Comparison of ENCODE assay signal across 13 cellular contexts in genomic region chr1:76577818-76578185, GRCh38.
"Had no signal": no experiment of that assay in that cellular context is flagged by ENCODE, and none has a peak within 500 bp of the region (broad histone marks: within the 10 kb centered on the region; RNA-seq: fewer than 3 reads in every experiment).

No MANE protein-coding gene starts in this region.

- DNase-seq: activated CD4-positive, alpha-beta T cell treated with anti-CD3 and anti-CD28 coated beads, Interleukin-2, amount 50 U/mL, for 4 hours; activated gamma-delta T cell treated with Interleukin-2 at 50 U/mL for 16 hours; adrenal gland; effector CD4-positive, alpha-beta T cell; gastrocnemius medialis; heart right ventricle; left cardiac atrium; mesenchymal stem cell; mucosa of descending colon; naive B cell; stimulated activated CD8-positive, alpha-beta memory T cell treated with anti-CD3 and anti-CD28 coated beads, Interleukin-4, amount 100 ng/mL, for 48 hours; stimulated activated naive CD4-positive, alpha-beta T cell; upper lobe of right lung had no signal

- H3K4me1 ChIP-seq: adrenal gland, gastrocnemius medialis, heart right ventricle, upper lobe of right lung had no signal

- H3K27ac ChIP-seq: adrenal gland, gastrocnemius medialis, heart right ventricle, upper lobe of right lung had no signal

- H3K36me3 ChIP-seq: adrenal gland, gastrocnemius medialis, heart right ventricle, upper lobe of right lung had no signal

- H3K4me3 ChIP-seq: adrenal gland, gastrocnemius medialis, heart right ventricle, mucosa of descending colon, upper lobe of right lung had no signal

- H3K27me3 ChIP-seq: adrenal gland, gastrocnemius medialis, heart right ventricle, upper lobe of right lung had no signal

- H3K9me3 ChIP-seq: adrenal gland, gastrocnemius medialis, heart right ventricle, mucosa of descending colon, upper lobe of right lung had no signal
